3 cellular contexts compared by ENCODE assay signal in the genomic region with DNA sequence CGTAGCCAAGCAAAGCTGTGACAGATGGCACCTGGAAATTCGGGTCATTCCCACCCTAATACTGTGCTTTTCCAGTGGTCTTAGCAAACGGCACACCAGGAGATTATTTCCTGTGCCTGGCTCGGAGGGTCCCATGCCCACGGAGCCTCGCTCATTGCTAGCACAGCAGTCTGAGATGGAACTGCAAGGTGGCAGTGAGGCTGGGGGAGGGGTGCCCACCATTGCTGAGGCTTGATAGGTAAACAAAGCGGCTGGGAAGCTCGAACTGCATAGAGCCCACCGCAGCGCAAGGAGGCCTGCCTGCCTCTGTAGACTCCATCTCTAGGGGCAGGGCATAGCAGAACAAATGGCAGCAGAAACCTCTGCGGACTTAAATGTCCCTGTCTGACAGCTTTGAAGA.
DNase-seq lines count a peak whose midpoint lies in the region; FAIRE-seq and TF ChIP-seq lines count a peak whose summit lies in the region.
"Not testable (repeated sequence)": the region's sequence is repeated elsewhere in the genome, so short reads cannot be mapped to it uniquely, and the experiment has no call there.

No MANE protein-coding gene starts in this region.

- not testable (repeated sequence) for H3K9ac ChIP-seq in kidney (ENCODE audit: low read length in 2 of 2)

- FAIRE-seq in kidney (lab: Jason Lieb, UNC): not testable (repeated sequence)

- TF ChIP-seq CTCF in kidney (IDR thresholded peaks at IDR 0.05; ENCODE audit: borderline replicate concordance, extremely low read depth, insufficient read depth); sigmoid colon (IDR thresholded peaks at IDR 0.05): not testable (repeated sequence)

- H3K4me3 ChIP-seq in kidney (ENCODE audit: low read length in 2 of 2); sigmoid colon: not testable (repeated sequence)

- H3K9me3 ChIP-seq in kidney (ENCODE audit: control insufficient read depth in 1 of 2, low read length in 2 of 2); sigmoid colon: not testable (repeated sequence)

- H3K36me3 ChIP-seq in kidney (ENCODE audit: control insufficient read depth in 1 of 2, insufficient read depth in 2 of 2, low read length in 2 of 2); sigmoid colon: not testable (repeated sequence)

- DNase-seq in kidney (peak; percentile 35), mesenteric fat pad (ENCODE audit: low spot score) (peak; percentile 72), sigmoid colon (peak; percentile 55)

- WGBS in sigmoid colon, 2 donors: 89% methylated on average over 11 of the region's 11 CpGs

- TF ChIP-seq POLR2A in sigmoid colon (IDR thresholded peaks at IDR 0.05): not testable (repeated sequence)

- H3K27ac ChIP-seq in kidney (ENCODE audit: low read depth in 2 of 2, low read length in 2 of 2); sigmoid colon: not testable (repeated sequence)

- not testable (repeated sequence) for H3K4me1 ChIP-seq in kidney (ENCODE audit: control insufficient read depth in 1 of 2, insufficient read depth in 1 of 2, low read depth in 1 of 2, low read length in 2 of 2); sigmoid colon

- not testable (repeated sequence) for H3K27me3 ChIP-seq in sigmoid colon

- not testable (repeated sequence) for TF ChIP-seq EP300 in sigmoid colon (IDR thresholded peaks at IDR 0.05)

- intact Hi-C loops in kidney (cut with DNase I); sigmoid colon (cut with DNase I): not testable (repeated sequence)
